Comparison of ENCODE assay signal across 14 cellular contexts in the genomic region with DNA sequence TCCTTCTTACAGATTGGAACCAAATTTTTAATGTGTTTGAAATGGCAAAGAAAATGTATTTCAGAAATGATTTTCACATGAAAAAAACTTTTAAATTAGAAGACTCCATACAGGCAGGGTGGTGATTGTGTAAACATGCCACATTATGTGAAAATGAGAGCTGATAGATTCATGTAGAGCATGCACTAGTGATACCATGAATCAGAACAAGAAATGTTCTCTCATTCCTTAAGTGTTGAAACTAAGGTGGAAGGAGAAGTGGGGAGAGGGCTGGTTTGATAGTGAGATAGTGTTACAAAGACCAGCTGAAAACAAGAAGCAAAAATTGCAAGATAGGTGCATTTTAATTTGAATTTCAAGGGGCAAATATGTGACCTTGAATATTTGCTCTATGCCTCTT.
A peak's percentile ranks its signal among the peaks of the same experiment; 100 is the strongest.
DNase-seq lines count a peak whose midpoint lies in the region; ATAC-seq and TF ChIP-seq lines count a peak whose summit lies in the region.
"Had no signal": no experiment of that assay in that cellular context is flagged by ENCODE, and none has a peak within 500 bp of the region (broad histone marks: within the 10 kb centered on the region; RNA-seq: fewer than 3 reads in every experiment).

No MANE protein-coding gene starts in this region.

- CTCF ChIA-PET in Caco-2 (lab: Charles Lee): no interaction called here

- no peak overlapping the region for H3K4me3 Mint-ChIP-seq in Caco-2 (ENCODE audit: unreplicated experiment)
- H3K4me3 Mint-ChIP-seq: activated CD8-positive, alpha-beta T cell treated with anti-CD3 and anti-CD28 coated beads for 36 hours had no signal

- H3K27me3 ChIP-seq in Caco-2 (replicated peaks; ENCODE audit: control insufficient read depth, insufficient read depth, low read length) (no peaks in the 10 kb centered on the region), aorta (ENCODE audit: control insufficient read depth in 1 of 2, insufficient read depth in 2 of 2, low read length in 1 of 2) (no peaks in the 10 kb centered on the region), prostate gland (replicated peaks; ENCODE audit: insufficient read depth) (no peaks in the 10 kb centered on the region)
- H3K27me3 ChIP-seq: colonic mucosa, Peyer's patch had no signal

- H3K27ac ChIP-seq in aorta (ENCODE audit: low read depth in 1 of 2, low read length in 2 of 2): no peak overlapping the region
- no peak overlapping the region for H3K27ac ChIP-seq in prostate gland
- H3K27ac ChIP-seq: colonic mucosa, Peyer's patch, thoracic aorta had no signal

- no peak overlapping the region for H3K4me3 ChIP-seq in Caco-2 (ENCODE audit: low read depth, low read length)
- no peak overlapping the region for H3K4me3 ChIP-seq in aorta (ENCODE audit: low read length in 2 of 2)
- no peak overlapping the region for H3K4me3 ChIP-seq in prostate gland
- H3K4me3 ChIP-seq: colonic mucosa, Peyer's patch, thoracic aorta had no signal

- H3K4me1 Mint-ChIP-seq in Caco-2 (ENCODE audit: low read depth, unreplicated experiment): peaks cover 16% of the 10 kb centered on the region

- H3K9me3 ChIP-seq in Caco-2 (no peaks in the 10 kb centered on the region), aorta (ENCODE audit: control insufficient read depth, low read length) (no peaks in the 10 kb centered on the region), prostate gland (no peaks in the 10 kb centered on the region)
- H3K9me3 ChIP-seq: colonic mucosa, Peyer's patch, thoracic aorta had no signal

- H3K9me3 Mint-ChIP-seq in Caco-2 (ENCODE audit: unreplicated experiment): peaks cover 10% of the 10 kb centered on the region
- H3K9me3 Mint-ChIP-seq: activated CD8-positive, alpha-beta T cell treated with anti-CD3 and anti-CD28 coated beads for 36 hours had no signal

- H3K27ac Mint-ChIP-seq in Caco-2 (ENCODE audit: unreplicated experiment): peak overlapping the region; percentile 24
- H3K27ac Mint-ChIP-seq: activated CD8-positive, alpha-beta T cell treated with anti-CD3 and anti-CD28 coated beads for 36 hours had no signal

- intact Hi-C loops in Caco-2 (cut with micrococcal nuclease; ENCODE audit: unreplicated experiment): loop anchor here (2.0 to 5.0 kb wide), 4 partner anchors 17 to 243 kb away; no protein-coding TSS in a partner anchor
- intact Hi-C loops in aorta (cut with DNase I): no loop called here
- intact Hi-C loops in Right ventricle myocardium inferior (cut with DNase I): no loop called here
- intact Hi-C loops in prostate gland (cut with DNase I): no loop called here

- DNase-seq in Caco-2 (no peak), aorta (no peak), Right ventricle myocardium inferior (ENCODE audit: missing footprints) (no peak), prostate gland (ENCODE audit: low spot score) (no peak), DMS53 treated with DMSO at 0.1 percent for 48 hours (lab: John Stamatoyannopoulos, UW; ENCODE audit: unreplicated experiment) (no peak)
- DNase-seq: ACHN; activated CD8-positive, alpha-beta T cell treated with anti-CD3 and anti-CD28 coated beads for 36 hours; colonic mucosa; NCI-H2171 treated with DMSO at 0.1 percent for 48 hours; Peyer's patch had no signal

- H3K36me3 ChIP-seq in Caco-2 (ENCODE audit: control insufficient read depth, insufficient read depth, low read length) (no peaks in the 10 kb centered on the region), aorta (ENCODE audit: control insufficient read depth in 1 of 2, insufficient read depth in 2 of 2, low read length in 1 of 2) (no peaks in the 10 kb centered on the region), prostate gland (no peaks in the 10 kb centered on the region)
- H3K36me3 ChIP-seq: colonic mucosa, Peyer's patch, thoracic aorta had no signal

- H3K27me3 Mint-ChIP-seq in Caco-2 (ENCODE audit: insufficient read depth, unreplicated experiment): no peaks in the 10 kb centered on the region
- H3K27me3 Mint-ChIP-seq: activated CD8-positive, alpha-beta T cell treated with anti-CD3 and anti-CD28 coated beads for 36 hours had no signal

- POLR2A ChIA-PET in Caco-2 (lab: Charles Lee): no interaction called here

- BruUV-seq in Caco-2 (replicated peaks; lab: Mats Ljungman, UMichigan): no TSS peak

- TF ChIP-seq POLR2A in prostate gland (IDR thresholded peaks at IDR 0.05): no peak

- no peaks in the 10 kb centered on the region for H3K36me3 Mint-ChIP-seq in Caco-2 (ENCODE audit: insufficient read depth, unreplicated experiment)

- TF ChIP-seq CTCF in Caco-2 (IDR thresholded peaks at IDR 0.05; ENCODE audit: insufficient read depth in 1 of 2, low read depth in 1 of 2, low read length in 1 of 2, severe bottlenecking in 1 of 2, unreplicated experiment in 1 of 2) (no peak), prostate gland (IDR thresholded peaks at IDR 0.05) (no peak)

- ATAC-seq in GM18907 (IDR thresholded peaks at IDR 0.05; ENCODE audit: unreplicated experiment) (peak; percentile 69), GM21786 (IDR thresholded peaks at IDR 0.05; ENCODE audit: unreplicated experiment) (peak; percentile 69), HG03175 (IDR thresholded peaks at IDR 0.05; ENCODE audit: unreplicated experiment) (peak; percentile 54), aorta (ENCODE audit: low FRiP score) (no peak), Right ventricle myocardium inferior (no peak)
- ATAC-seq: activated CD8-positive, alpha-beta T cell treated with anti-CD3 and anti-CD28 coated beads for 36 hours had no signal

- H3K4me1 ChIP-seq in Caco-2: peaks cover 28% of the 10 kb centered on the region
- no peaks in the 10 kb centered on the region for H3K4me1 ChIP-seq in aorta (ENCODE audit: control insufficient read depth in 1 of 2, insufficient read depth in 2 of 2, low read length in 2 of 2)
- no peaks in the 10 kb centered on the region for H3K4me1 ChIP-seq in prostate gland (replicated peaks)
- H3K4me1 ChIP-seq: colonic mucosa, Peyer's patch had no signal

Comparison
In these comparisons a context has a peak if more than half of its experiments do, and no peak if none do; other contexts are left out.
1. ATAC-seq: peak in GM18907 (single experiment), GM21786 (single experiment) and HG03175 (single experiment); none in aorta (single experiment) and Right ventricle myocardium inferior (single experiment).